In genomic region chr5:67015577-67016290, GRCh38 we compare ENCODE assay signal across 10 cellular contexts.
A peak's percentile ranks its signal among the peaks of the same experiment; 100 is the strongest.
DNase-seq lines count a peak whose midpoint lies in the region; ATAC-seq and TF ChIP-seq lines count a peak whose summit lies in the region.
"Had no signal": no experiment of that assay in that cellular context is flagged by ENCODE, and none has a peak within 500 bp of the region (broad histone marks: within the 10 kb centered on the region; RNA-seq: fewer than 3 reads in every experiment).

No MANE protein-coding gene starts in this region.

- ATAC-seq in GM21786 (IDR thresholded peaks at IDR 0.05; ENCODE audit: unreplicated experiment) (no peak), GM18498 (IDR thresholded peaks at IDR 0.05; ENCODE audit: unreplicated experiment) (no peak), GM19035 (IDR thresholded peaks at IDR 0.05; ENCODE audit: unreplicated experiment) (no peak)

- intact Hi-C loops in breast epithelium (cut with DNase I; ENCODE audit: low total_unique reads), result loop anchor here (5.0 kb wide), 1 partner anchor 1642 kb away; no protein-coding TSS in a partner anchor

- peak overlapping the region; percentile 30 to 61 (median 39) for H3K4me3 ChIP-seq in breast epithelium
- H3K4me3 ChIP-seq: SK-N-MC had no signal

- no peaks in the 10 kb centered on the region for H3K27me3 ChIP-seq in breast epithelium

- DNase-seq in A172 (ENCODE audit: low spot score) (peak; percentile 14), NCI-H1092 treated with DMSO at 0.1 percent for 48 hours (lab: John Stamatoyannopoulos, UW) (peak; percentile 66), breast epithelium (ENCODE audit: low spot score in 2 of 2) (no peak), lung microvascular endothelial cell (ENCODE audit: low read depth in 2 of 2) (peak; percentile 62 to 83), islet precursor cell (no peak)
- DNase-seq: COR-L47 had no signal

- no peaks in the 10 kb centered on the region for H3K36me3 ChIP-seq in breast epithelium

- H3K4me1 ChIP-seq in breast epithelium, result no peaks in the 10 kb centered on the region

- TF ChIP-seq CTCF in breast epithelium (IDR thresholded peaks at IDR 0.05), result no peak

- TF ChIP-seq POLR2A in breast epithelium (IDR thresholded peaks at IDR 0.05), result no peak

- H3K27ac ChIP-seq in breast epithelium, result peak overlapping the region; percentile 84 to 87
- H3K27ac ChIP-seq: SK-N-MC had no signal

- H3K9me3 ChIP-seq in breast epithelium, result no peaks in the 10 kb centered on the region

Comparison
In these comparisons a context has a peak if more than half of its experiments do, and no peak if none do; other contexts are left out.
1. DNase-seq: peak in A172 (single experiment), NCI-H1092 treated with DMSO at 0.1 percent for 48 hours (single experiment) and lung microvascular endothelial cell (2 of 2); none in breast epithelium (0 of 2) and islet precursor cell (single experiment).